Comparison of ENCODE assay signal across 20 cellular contexts in genomic region chr3:171113716-171114115, GRCh38.
A peak's percentile ranks its signal among the peaks of the same experiment; 100 is the strongest.
DNase-seq lines count a peak whose midpoint lies in the region; ATAC-seq and TF ChIP-seq lines count a peak whose summit lies in the region.
"Had no signal": no experiment of that assay in that cellular context is flagged by ENCODE, and none has a peak within 500 bp of the region (broad histone marks: within the 10 kb centered on the region; RNA-seq: fewer than 3 reads in every experiment).

No MANE protein-coding gene starts in this region.

- H3K4me2 ChIP-seq in HCT116 (ENCODE audit: low read length) = no peak overlapping the region

- TF ChIP-seq POLR2A in HCT116 (IDR thresholded peaks at IDR 0.05; ENCODE audit: borderline replicate concordance, extremely low read depth, insufficient read depth, insufficient read length) = no peak

- H3K4me3 Mint-ChIP-seq in WTC11 = no peak overlapping the region
- H3K4me3 Mint-ChIP-seq in activated naive CD8-positive, alpha-beta T cell treated with anti-CD3 and anti-CD28 coated beads, Interleukin-2, amount 50 U/mL, for 24 hours = no peak overlapping the region
- H3K4me3 Mint-ChIP-seq: activated naive CD4-positive, alpha-beta T cell treated with anti-CD3 and anti-CD28 coated beads, Interleukin-2, amount 50 U/mL, for 24 hours; central memory CD8-positive, alpha-beta T cell; IgD-negative memory B cell had no signal

- TF ChIP-seq RAD21 in HCT116 (IDR thresholded peaks at IDR 0.05; ENCODE audit: low read depth) = no peak

- no peaks in the 10 kb centered on the region for H4K20me1 ChIP-seq in HCT116 (ENCODE audit: insufficient read depth)

- DNase-seq in BJ (ENCODE audit: low read depth) = no peak
- DNase-seq in HCT116 (ENCODE audit: low read depth, low spot score) = no peak
- peak; percentile 45 for DNase-seq in WTC11 (ENCODE audit: low spot score)
- peak; percentile 57 for DNase-seq in iPS-NIHi7 (ENCODE audit: extremely low spot score)
- no peak for DNase-seq in AG08396 (ENCODE audit: low spot score)
- DNase-seq in HUDEP-2 (lab: John Stamatoyannopoulos, UW; ENCODE audit: unreplicated experiment in 76 of 76) = no peak
- DNase-seq in activated naive CD8-positive, alpha-beta T cell treated with anti-CD3 and anti-CD28 coated beads, Interleukin-2, amount 50 U/mL, for 24 hours = no peak
- DNase-seq in NCI-H2196 (lab: John Stamatoyannopoulos, UW; ENCODE audit: unreplicated experiment) = no peak
- DNase-seq: activated CD8-positive, alpha-beta memory T cell treated with anti-CD3 and anti-CD28 coated beads, Interleukin-2, amount 50 U/mL, for 48 hours; EL; NCI-H1436 treated with DMSO at 0.1 percent for 48 hours; NCI-H526 treated with DMSO at 0.1 percent for 48 hours; RPMI8226; stimulated activated CD4-positive, alpha-beta T cell treated with anti-CD3 and anti-CD28 coated beads, Interleukin-1b, Interleukin-23, amount 100 ng/mL, for 48 hours; T-helper 2 cell had no signal

- peaks cover 9% of the 10 kb centered on the region for H3K27me3 Mint-ChIP-seq in WTC11 (ENCODE audit: low read depth)
- H3K27me3 Mint-ChIP-seq in activated naive CD8-positive, alpha-beta T cell treated with anti-CD3 and anti-CD28 coated beads, Interleukin-2, amount 50 U/mL, for 24 hours = no peaks in the 10 kb centered on the region
- H3K27me3 Mint-ChIP-seq: activated naive CD4-positive, alpha-beta T cell treated with anti-CD3 and anti-CD28 coated beads, Interleukin-2, amount 50 U/mL, for 24 hours; central memory CD8-positive, alpha-beta T cell; IgD-negative memory B cell had no signal

- intact Hi-C loops in HCT116 (cut with micrococcal nuclease) = no loop called here

- H3K4me3 ChIP-seq in BJ (ENCODE audit: low read depth, low read length) = no peak overlapping the region
- H3K4me3 ChIP-seq in HCT116 (replicated peaks in 1 of 2; ENCODE audit: low read depth in 1 of 2, low read length in 2 of 2) = no peak overlapping the region
- H3K4me3 ChIP-seq: prostate gland had no signal

- BruUV-seq in HCT116 (replicated peaks; lab: Mats Ljungman, UMichigan) = no TSS peak

- H3K36me3 Mint-ChIP-seq in WTC11 = peaks cover 30% of the 10 kb centered on the region
- peaks cover 16% of the 10 kb centered on the region for H3K36me3 Mint-ChIP-seq in activated naive CD8-positive, alpha-beta T cell treated with anti-CD3 and anti-CD28 coated beads, Interleukin-2, amount 50 U/mL, for 24 hours (ENCODE audit: low read depth)

- no peaks in the 10 kb centered on the region for H3K9me2 ChIP-seq in HCT116 (ENCODE audit: insufficient read depth)

- H3K4me1 Mint-ChIP-seq in WTC11 = peaks cover 14% of the 10 kb centered on the region
- peaks cover 6% of the 10 kb centered on the region for H3K4me1 Mint-ChIP-seq in activated naive CD8-positive, alpha-beta T cell treated with anti-CD3 and anti-CD28 coated beads, Interleukin-2, amount 50 U/mL, for 24 hours
- H3K4me1 Mint-ChIP-seq: central memory CD8-positive, alpha-beta T cell; IgD-negative memory B cell had no signal

- peaks cover 12% of the 10 kb centered on the region in 2 experiments for H3K4me1 ChIP-seq in HCT116 (ENCODE audit: control insufficient read depth in 1 of 2, insufficient read depth in 2 of 2, low read length in 2 of 2)
- H3K4me1 ChIP-seq: prostate gland had no signal

- no peaks in the 10 kb centered on the region for H3K9me3 ChIP-seq in HCT116 (ENCODE audit: control insufficient read depth in 1 of 2, insufficient read depth in 1 of 2, low read depth in 1 of 2, low read length in 2 of 2)
- H3K9me3 ChIP-seq: prostate gland had no signal

- TF ChIP-seq CTCF in BJ (IDR thresholded peaks at IDR 0.05; ENCODE audit: insufficient read depth, low read depth, low read length) (0 out of 2 replicates have a peak, but pooled peaks have one; percentile 15), HCT116 (IDR thresholded peaks at IDR 0.05 in 2 of 3, conservative IDR thresholded peaks at IDR 0.05 in 1 of 3; ENCODE audit: borderline replicate concordance in 1 of 3, insufficient read depth in 1 of 3, low read depth in 2 of 3, low read length in 2 of 3) (peak in 2 of 3 experiments; percentile 26 to 40; a peak in 4 of 6 replicates), WTC11 (IDR thresholded peaks at IDR 0.05) (no peak)

- H3K79me2 ChIP-seq in HCT116 (ENCODE audit: insufficient read depth, low read length) = no peaks in the 10 kb centered on the region

- no peak overlapping the region for H3K27ac Mint-ChIP-seq in WTC11
- no peak overlapping the region for H3K27ac Mint-ChIP-seq in activated naive CD8-positive, alpha-beta T cell treated with anti-CD3 and anti-CD28 coated beads, Interleukin-2, amount 50 U/mL, for 24 hours
- H3K27ac Mint-ChIP-seq: activated naive CD4-positive, alpha-beta T cell treated with anti-CD3 and anti-CD28 coated beads, Interleukin-2, amount 50 U/mL, for 24 hours; IgD-negative memory B cell had no signal

- H3K27me3 ChIP-seq in BJ (ENCODE audit: control insufficient read depth, insufficient read depth, low read length) (no peaks in the 10 kb centered on the region), HCT116 (ENCODE audit: insufficient read depth, low read length) (no peaks in the 10 kb centered on the region)

- no peak overlapping the region for H3K27ac ChIP-seq in HCT116 (ENCODE audit: low read depth, low read length)
- H3K27ac ChIP-seq: C4-2B, prostate gland had no signal

- H3K9ac ChIP-seq in HCT116 (ENCODE audit: low read length) = no peak overlapping the region

- RAD21 ChIA-PET in HCT116 (lab: Charles Lee; ENCODE audit: low non-redundant PET in 1 of 2, low total read pairs in 2 of 2, uncharacterized antibody in 2 of 2, unreplicated experiment in 2 of 2) = interaction anchor here in 1 of 2 experiments (0.7 kb wide), 1 partner anchor 333 kb away, joined by 7 read pairs; no protein-coding TSS in a partner anchor

- POLR2A ChIA-PET in BJ (lab: Charles Lee) (no interaction called here), HCT116 (lab: Charles Lee) (no interaction called here), WTC11 (lab: Charles Lee) (interaction anchor here (0.6 kb wide), 1 partner anchor 12 kb away, joined by 3 read pairs; no protein-coding TSS in a partner anchor)

- H3K36me3 ChIP-seq in BJ (ENCODE audit: control insufficient read depth, insufficient read depth, low read length) = no peaks in the 10 kb centered on the region
- H3K36me3 ChIP-seq in HCT116 (ENCODE audit: control insufficient read depth in 1 of 2, insufficient read depth in 2 of 2, low read length in 2 of 2) = peaks cover 0 to 3% of the 10 kb centered on the region in 2 experiments; a peak in 1 of 4 replicates
- H3K36me3 ChIP-seq: prostate gland had no signal

- H3K9me3 Mint-ChIP-seq in WTC11 = no peaks in the 10 kb centered on the region
- no peaks in the 10 kb centered on the region for H3K9me3 Mint-ChIP-seq in activated naive CD8-positive, alpha-beta T cell treated with anti-CD3 and anti-CD28 coated beads, Interleukin-2, amount 50 U/mL, for 24 hours
- H3K9me3 Mint-ChIP-seq: activated naive CD4-positive, alpha-beta T cell treated with anti-CD3 and anti-CD28 coated beads, Interleukin-2, amount 50 U/mL, for 24 hours; central memory CD8-positive, alpha-beta T cell; IgD-negative memory B cell had no signal

- H2AFZ ChIP-seq in HCT116 (ENCODE audit: low read depth, low read length, poor library complexity, severe bottlenecking) = no peak overlapping the region

- ATAC-seq in HCT116 (peak; percentile 83), WTC11 (peak; percentile 97)
- no peak for ATAC-seq in activated naive CD8-positive, alpha-beta T cell treated with anti-CD3 and anti-CD28 coated beads, Interleukin-2, amount 50 U/mL, for 24 hours

- CTCF ChIA-PET in BJ (lab: Yijun Ruan, JAX) = interaction anchor here (0.6 to 1.0 kb wide), 3 partner anchors 9 to 1113 kb away, joined by 3 to 4 read pairs (median 3); no protein-coding TSS in a partner anchor
- CTCF ChIA-PET in HCT116 (lab: Charles Lee) = no interaction called here
- CTCF ChIA-PET in WTC11 (lab: Charles Lee) = interaction anchor here (0.6 to 2.1 kb wide), 19 partner anchors 9 to 978 kb away, joined by 3 to 12 read pairs (median 4); no protein-coding TSS in a partner anchor

TF ChIP-seq in HCT116, 20 proteins besides CTCF, POLR2A, EP300 and RAD21:
- TF ChIP-seq ZBTB33 (IDR thresholded peaks at IDR 0.05; ENCODE audit: extremely low read depth, insufficient replicate concordance, low read length) = no peak

TF ChIP-seq in WTC11, 78 proteins besides CTCF, POLR2A, EP300 and RAD21 (continues in another document):
- TF ChIP-seq ZNF263 (CRISPR knock-in tag; IDR thresholded peaks at IDR 0.05; ENCODE audit: low read depth) (no peak), KAT7 (CRISPR knock-in tag; IDR thresholded peaks at IDR 0.05; ENCODE audit: borderline replicate concordance) (no peak), CBFB (CRISPR knock-in tag; IDR thresholded peaks at IDR 0.05; ENCODE audit: low read depth) (no peak), ZBTB21 (CRISPR knock-in tag; IDR thresholded peaks at IDR 0.05; ENCODE audit: borderline replicate concordance) (no peak), EMX1 (CRISPR knock-in tag; IDR thresholded peaks at IDR 0.05) (no peak), ZNF512 (CRISPR knock-in tag; IDR thresholded peaks at IDR 0.05; ENCODE audit: borderline replicate concordance) (no peak), ZBTB43 (CRISPR knock-in tag; IDR thresholded peaks at IDR 0.05) (no peak), NFATC4 (CRISPR knock-in tag; IDR thresholded peaks at IDR 0.05) (no peak), ETV6 (CRISPR knock-in tag; IDR thresholded peaks at IDR 0.05) (no peak), MYBL2 (CRISPR knock-in tag; IDR thresholded peaks at IDR 0.05) (no peak), ATF1 (CRISPR knock-in tag; IDR thresholded peaks at IDR 0.05) (no peak)

Comparison
In these comparisons a context has a peak if more than half of its experiments do, and no peak if none do; other contexts are left out.
1. DNase-seq: peak in WTC11 (single experiment) and iPS-NIHi7 (single experiment); none in BJ (single experiment), HCT116 (single experiment), AG08396 (single experiment), HUDEP-2 (0 of 76), activated naive CD8-positive, alpha-beta T cell treated with anti-CD3 and anti-CD28 coated beads, Interleukin-2, amount 50 U/mL, for 24 hours (single experiment) and NCI-H2196 (single experiment).